20 cellular contexts compared by ENCODE assay signal in genomic region chr5:173062141-173062540, GRCh38. TPM values are rescaled to one million over a fixed set of nuclear protein-coding genes. Genes with fewer than 3 reads are reported as not detected.
DNase-seq lines count a peak whose midpoint lies in the region; ATAC-seq, FAIRE-seq and TF ChIP-seq lines count a peak whose summit lies in the region.
"Had no signal": no experiment of that assay in that cellular context is flagged by ENCODE, and none has a peak within 500 bp of the region (broad histone marks: within the 10 kb centered on the region; RNA-seq: fewer than 3 reads in every experiment).

No MANE protein-coding gene starts in this region.

- peaks cover 47% of the 10 kb centered on the region for H3K4me1 ChIP-seq in CD8-positive, alpha-beta T cell (ENCODE audit: insufficient read depth, low read length)
- H3K4me1 ChIP-seq in A673 (ENCODE audit: insufficient read depth, low read length, poor library complexity, severe bottlenecking) = peaks cover 6% of the 10 kb centered on the region

- peaks cover 8% of the 10 kb centered on the region for H3K36me3 Mint-ChIP-seq in activated T-cell treated with anti-CD3 and anti-CD28 coated beads, Interleukin-2, amount 50 U/mL, for 24 hours (ENCODE audit: low read depth)
- H3K36me3 Mint-ChIP-seq in CD8-positive, alpha-beta T cell = peaks cover 30% of the 10 kb centered on the region
- H3K36me3 Mint-ChIP-seq in activated naive CD8-positive, alpha-beta T cell treated with anti-CD3 and anti-CD28 coated beads for 36 hours = peaks cover 5% of the 10 kb centered on the region
- peaks cover 8% of the 10 kb centered on the region for H3K36me3 Mint-ChIP-seq in stimulated activated effector memory CD8-positive, alpha-beta T cell treated with anti-CD3 and anti-CD28 coated beads, Interleukin-12 subunit alpha, Interleukin-12 subunit beta, amount 100 ng/mL, for 72 hours

- no peak for ATAC-seq in CD8-positive, alpha-beta T cell
- ATAC-seq in stimulated activated effector memory CD8-positive, alpha-beta T cell treated with anti-CD3 and anti-CD28 coated beads, Interleukin-12 subunit alpha, Interleukin-12 subunit beta, amount 100 ng/mL, for 72 hours = no peak

- FAIRE-seq in frontal cortex (lab: Jason Lieb, UNC) = no peak
- FAIRE-seq: D721Med, G401.6, GM19239, HTR-8/SVneo had no signal

- H3K4me3 Mint-ChIP-seq in activated T-cell treated with anti-CD3 and anti-CD28 coated beads, Interleukin-2, amount 50 U/mL, for 24 hours = no peak overlapping the region
- H3K4me3 Mint-ChIP-seq in CD8-positive, alpha-beta T cell = peak overlapping the region; percentile 2
- H3K4me3 Mint-ChIP-seq in activated naive CD8-positive, alpha-beta T cell treated with anti-CD3 and anti-CD28 coated beads for 36 hours = peak overlapping the region; percentile 22
- no peak overlapping the region for H3K4me3 Mint-ChIP-seq in stimulated activated effector memory CD8-positive, alpha-beta T cell treated with anti-CD3 and anti-CD28 coated beads, Interleukin-12 subunit alpha, Interleukin-12 subunit beta, amount 100 ng/mL, for 72 hours

- no peaks in the 10 kb centered on the region for H3K9me3 ChIP-seq in CD8-positive, alpha-beta T cell (ENCODE audit: low read length)
- no peaks in the 10 kb centered on the region for H3K9me3 ChIP-seq in A673 (ENCODE audit: low read depth, low read length, poor library complexity, severe bottlenecking)

- no peaks in the 10 kb centered on the region for H3K9me3 Mint-ChIP-seq in activated T-cell treated with anti-CD3 and anti-CD28 coated beads, Interleukin-2, amount 50 U/mL, for 24 hours
- H3K9me3 Mint-ChIP-seq in CD8-positive, alpha-beta T cell = no peaks in the 10 kb centered on the region
- H3K9me3 Mint-ChIP-seq in activated naive CD8-positive, alpha-beta T cell treated with anti-CD3 and anti-CD28 coated beads for 36 hours = no peaks in the 10 kb centered on the region
- no peaks in the 10 kb centered on the region for H3K9me3 Mint-ChIP-seq in stimulated activated effector memory CD8-positive, alpha-beta T cell treated with anti-CD3 and anti-CD28 coated beads, Interleukin-12 subunit alpha, Interleukin-12 subunit beta, amount 100 ng/mL, for 72 hours
- H3K9me3 Mint-ChIP-seq: CD4-positive, alpha-beta memory T cell had no signal

- BruUV-seq in A673 (replicated peaks; lab: Mats Ljungman, UMichigan) = no TSS peak

- no peak overlapping the region for H3K4me3 ChIP-seq in CD8-positive, alpha-beta T cell (ENCODE audit: low read depth, low read length)
- no peak overlapping the region for H3K4me3 ChIP-seq in A673 (ENCODE audit: low read depth, low read length, poor library complexity, severe bottlenecking)
- H3K4me3 ChIP-seq: PC-9 had no signal

- TF ChIP-seq CTCF in CD8-positive, alpha-beta T cell (IDR thresholded peaks at IDR 0.05) = no peak
- TF ChIP-seq CTCF in A673 (conservative IDR thresholded peaks at IDR 0.05; ENCODE audit: low read depth, low read length) = no peak

- POLR2A ChIA-PET in CD8-positive, alpha-beta T cell (lab: Charles Lee) = interaction anchor here (0.8 kb wide), 1 partner anchor 725 kb away, joined by 3 read pairs; no protein-coding TSS in a partner anchor
- POLR2A ChIA-PET in A673 (lab: Charles Lee; ENCODE audit: low non-redundant PET) = no interaction called here

- H3K27ac ChIP-seq in CD8-positive, alpha-beta T cell (ENCODE audit: low read depth, low read length) = no peak overlapping the region
- H3K27ac ChIP-seq in A673 (ENCODE audit: low read depth, low read length, poor library complexity, severe bottlenecking) = no peak overlapping the region
- H3K27ac ChIP-seq: PC-9 had no signal

- no peaks in the 10 kb centered on the region for H3K27me3 Mint-ChIP-seq in activated T-cell treated with anti-CD3 and anti-CD28 coated beads, Interleukin-2, amount 50 U/mL, for 24 hours
- H3K27me3 Mint-ChIP-seq in CD8-positive, alpha-beta T cell (ENCODE audit: low read depth) = no peaks in the 10 kb centered on the region
- H3K27me3 Mint-ChIP-seq in activated naive CD8-positive, alpha-beta T cell treated with anti-CD3 and anti-CD28 coated beads for 36 hours = no peaks in the 10 kb centered on the region
- H3K27me3 Mint-ChIP-seq: CD4-positive, alpha-beta memory T cell had no signal

- H3K36me3 ChIP-seq in CD8-positive, alpha-beta T cell (ENCODE audit: insufficient read depth, low read length) = no peaks in the 10 kb centered on the region
- H3K36me3 ChIP-seq in A673 (ENCODE audit: insufficient read depth, low read length, poor library complexity, severe bottlenecking) = no peaks in the 10 kb centered on the region

- H3K27ac Mint-ChIP-seq in activated T-cell treated with anti-CD3 and anti-CD28 coated beads, Interleukin-2, amount 50 U/mL, for 24 hours = peak overlapping the region; percentile 81
- H3K27ac Mint-ChIP-seq in CD8-positive, alpha-beta T cell = peak overlapping the region; percentile 22
- H3K27ac Mint-ChIP-seq in activated naive CD8-positive, alpha-beta T cell treated with anti-CD3 and anti-CD28 coated beads for 36 hours = peak overlapping the region; percentile 90
- peak overlapping the region; percentile 20 for H3K27ac Mint-ChIP-seq in stimulated activated effector memory CD8-positive, alpha-beta T cell treated with anti-CD3 and anti-CD28 coated beads, Interleukin-12 subunit alpha, Interleukin-12 subunit beta, amount 100 ng/mL, for 72 hours

- no peaks in the 10 kb centered on the region for H3K27me3 ChIP-seq in CD8-positive, alpha-beta T cell (ENCODE audit: insufficient read depth, low read length)
- no peaks in the 10 kb centered on the region for H3K27me3 ChIP-seq in A673 (replicated peaks; ENCODE audit: insufficient read depth, low read depth, low read length, poor library complexity)

- CTCF ChIA-PET in CD8-positive, alpha-beta T cell (lab: Charles Lee) = interaction anchor here (0.8 kb wide), 1 partner anchor 84 kb away, joined by 3 read pairs; no protein-coding TSS in a partner anchor
- CTCF ChIA-PET in A673 (lab: Charles Lee) = no interaction called here

- intact Hi-C loops in CD8-positive, alpha-beta T cell (cut with DNase I, micrococcal nuclease) = no loop called here
- intact Hi-C loops in A673 (cut with micrococcal nuclease; ENCODE audit: unreplicated experiment) = no loop called here

- DNase-seq in activated T-cell treated with anti-CD3 and anti-CD28 coated beads, Interleukin-2, amount 50 U/mL, for 24 hours = no peak
- DNase-seq in activated T-cell treated with anti-CD3 and anti-CD28 coated beads for 4 hours = no peak
- no peak for DNase-seq in CD8-positive, alpha-beta T cell
- DNase-seq in activated naive CD8-positive, alpha-beta T cell treated with anti-CD3 and anti-CD28 coated beads for 36 hours = no peak
- DNase-seq in stimulated activated effector memory CD8-positive, alpha-beta T cell treated with anti-CD3 and anti-CD28 coated beads, Interleukin-12 subunit alpha, Interleukin-12 subunit beta, amount 100 ng/mL, for 72 hours (ENCODE audit: low spot score in 2 of 2) = no peak
- DNase-seq in frontal cortex (ENCODE audit: low spot score in 2 of 2) = no peak
- no peak for DNase-seq in NCI-H82 (lab: John Stamatoyannopoulos, UW)
- no peak for DNase-seq in A673 (ENCODE audit: low spot score)
- DNase-seq: AML-193; CD4-positive, alpha-beta memory T cell; DMS79 treated with DMSO at 0.1 percent for 48 hours; GOT3; NCI-H146; NCI-H2081 treated with DMSO at 0.1 percent for 48 hours; NCI-H226; PC-9 had no signal

- H3K4me1 Mint-ChIP-seq in activated T-cell treated with anti-CD3 and anti-CD28 coated beads, Interleukin-2, amount 50 U/mL, for 24 hours (ENCODE audit: low read depth) = peaks cover 74% of the 10 kb centered on the region
- H3K4me1 Mint-ChIP-seq in CD8-positive, alpha-beta T cell (ENCODE audit: low read depth) = peaks cover 63% of the 10 kb centered on the region
- peaks cover 57% of the 10 kb centered on the region for H3K4me1 Mint-ChIP-seq in activated naive CD8-positive, alpha-beta T cell treated with anti-CD3 and anti-CD28 coated beads for 36 hours
- H3K4me1 Mint-ChIP-seq in stimulated activated effector memory CD8-positive, alpha-beta T cell treated with anti-CD3 and anti-CD28 coated beads, Interleukin-12 subunit alpha, Interleukin-12 subunit beta, amount 100 ng/mL, for 72 hours = peaks cover 43% of the 10 kb centered on the region

RNA-seq across cellular contexts. Expression of gene CREBRF, which starts 6.0 kb away (rescaled TPM):
- 10 to 100 TPM; 91.1 to 92.9 TPM for total RNA-seq in CD8-positive, alpha-beta T cell
- total RNA-seq in activated naive CD8-positive, alpha-beta T cell treated with anti-CD3 and anti-CD28 coated beads for 36 hours = 1 to 10 TPM; 8.6 to 8.8 TPM
- total RNA-seq in frontal cortex (34.2 TPM), A673 (2021) (1.4 and 1.5 TPM in 2 replicates)

Comparison
In these comparisons a context has a peak if more than half of its experiments do, and no peak if none do; other contexts are left out.
1. H3K27ac Mint-ChIP-seq: peak in every context shown above with its lines; median percentile 90 in activated naive CD8-positive, alpha-beta T cell treated with anti-CD3 and anti-CD28 coated beads for 36 hours; 81 in activated T-cell treated with anti-CD3 and anti-CD28 coated beads, Interleukin-2, amount 50 U/mL, for 24 hours; 22 in CD8-positive, alpha-beta T cell; 20 in stimulated activated effector memory CD8-positive, alpha-beta T cell treated with anti-CD3 and anti-CD28 coated beads, Interleukin-12 subunit alpha, Interleukin-12 subunit beta, amount 100 ng/mL, for 72 hours.
2. H3K4me3 Mint-ChIP-seq: peak in CD8-positive, alpha-beta T cell (single experiment) and activated naive CD8-positive, alpha-beta T cell treated with anti-CD3 and anti-CD28 coated beads for 36 hours (single experiment); none in activated T-cell treated with anti-CD3 and anti-CD28 coated beads, Interleukin-2, amount 50 U/mL, for 24 hours (single experiment) and stimulated activated effector memory CD8-positive, alpha-beta T cell treated with anti-CD3 and anti-CD28 coated beads, Interleukin-12 subunit alpha, Interleukin-12 subunit beta, amount 100 ng/mL, for 72 hours (single experiment).